ENCODE assay signal across 32 cellular contexts in the genomic region with DNA sequence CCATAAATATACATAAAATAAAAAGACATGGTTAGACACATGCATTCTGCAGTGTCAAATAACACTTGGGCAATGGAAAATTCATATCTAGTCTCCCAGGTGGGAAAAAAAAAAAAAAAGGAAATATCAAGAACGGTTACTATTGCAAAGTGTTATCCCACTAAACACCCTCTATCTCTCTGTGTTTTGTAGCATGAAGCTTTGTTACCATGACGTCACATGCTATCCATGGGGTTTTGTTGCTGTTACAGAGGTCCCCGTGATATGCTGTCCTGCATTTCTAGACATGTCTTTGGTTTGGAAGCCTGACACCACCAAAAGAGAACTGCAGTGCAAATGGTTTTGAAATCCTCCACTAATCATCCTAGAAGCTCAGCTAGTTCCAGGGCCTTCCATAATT. TPM values are rescaled to one million over a fixed set of nuclear protein-coding genes. Genes with fewer than 3 reads are reported as not detected.
"Had no signal": no experiment of that assay in that cellular context is flagged by ENCODE, and none has a peak within 500 bp of the region (broad histone marks: within the 10 kb centered on the region; RNA-seq: fewer than 3 reads in every experiment).

No MANE protein-coding gene starts in this region.

- H3K4me3 ChIP-seq: ovary, psoas muscle, skin epidermis, smooth muscle cell, spleen, stomach, thoracic aorta, tibial artery, transverse colon, upper lobe of right lung, uterus had no signal

- H3K36me3 ChIP-seq: neutrophil, ovary, spleen, stomach, thoracic aorta, tibial artery, transverse colon, upper lobe of right lung, uterus had no signal

- H3K9ac ChIP-seq: parathyroid adenoma had no signal

- H3K4me1 Mint-ChIP-seq: naive B cell; naive thymus-derived CD8-positive, alpha-beta T cell; stimulated activated memory B cell treated with anti-CD40 and anti-IgM and Interleukin-4, amounts not matched to agents 10 μg/mL and 1 μg/mL and 100 μg/mL, for 72 hours had no signal

- H3K4me2 ChIP-seq: smooth muscle cell had no signal

- H2AFZ ChIP-seq: parathyroid adenoma had no signal

- DNase-seq: naive B cell; naive thymus-derived CD8-positive, alpha-beta T cell; nephron progenitor cell; nucleus accumbens; ovary; posterior cingulate gyrus; psoas muscle; right cardiac atrium; spleen; stimulated activated CD4-positive, alpha-beta T cell treated with anti-CD3 and anti-CD28 coated beads, Interleukin-12 subunit alpha, Interleukin-12 subunit beta, amount 100 ng/mL, for 4 hours; stimulated activated CD4-positive, alpha-beta T cell treated with anti-CD3 and anti-CD28 coated beads, Interleukin-1b, Interleukin-23, amount 100 ng/mL, for 48 hours; stimulated activated CD4-positive, alpha-beta T cell treated with anti-CD3 and anti-CD28 coated beads, Interleukin-4, amount 100 ng/mL, for 1 hour; stimulated activated CD4-positive, alpha-beta T cell treated with anti-CD3 and anti-CD28 coated beads, Interleukin-4, amount 100 ng/mL, for 4 hours; stimulated activated CD8-positive, alpha-beta memory T cell treated with anti-CD3 and anti-CD28 coated beads, Interleukin-4, amount 100 ng/mL, for 48 hours; stimulated activated naive CD4-positive, alpha-beta T cell; stomach; tibial artery; transverse colon; upper lobe of right lung; uterus had no signal

- H3K4me3 Mint-ChIP-seq: naive B cell; naive thymus-derived CD8-positive, alpha-beta T cell; natural killer cell treated with Interleukin-12 subunit alpha and Interleukin-12 subunit beta and Interleukin-15 and Interleukin-18, amount 100 ng/mL, for 72 hours; nephron progenitor cell; neural crest cell; stimulated activated memory B cell treated with anti-CD40 and anti-IgM and Interleukin-4, amounts not matched to agents 10 μg/mL and 1 μg/mL and 100 μg/mL, for 72 hours; stimulated activated naive CD8-positive, alpha-beta T cell treated with anti-CD3 and anti-CD28 coated beads, Interleukin-15, Interleukin-2, amounts not matched to agents 100 ng/mL and 50 ng/mL, for 24 hours; type B pancreatic cell had no signal

- H3K9me3 Mint-ChIP-seq: natural killer cell treated with Interleukin-12 subunit alpha and Interleukin-12 subunit beta and Interleukin-15 and Interleukin-18, amount 100 ng/mL, for 72 hours; neural crest cell; stimulated activated naive CD8-positive, alpha-beta T cell treated with anti-CD3 and anti-CD28 coated beads, Interleukin-15, Interleukin-2, amounts not matched to agents 100 ng/mL and 50 ng/mL, for 24 hours had no signal

- H3K79me2 ChIP-seq: parathyroid adenoma had no signal

- H3K4me1 ChIP-seq: parathyroid adenoma, psoas muscle, uterus had no signal

- H3K27ac ChIP-seq: neutrophil, ovary, parathyroid adenoma, psoas muscle, skin epidermis, spleen, stomach, thoracic aorta, tibial artery, transverse colon, upper lobe of right lung, uterus had no signal

- H3K27me3 ChIP-seq: ovary, stomach, tibial artery, transverse colon, upper lobe of right lung, uterus had no signal

- H3K9me3 ChIP-seq: neutrophil, ovary, psoas muscle, spleen, stomach, thoracic aorta, tibial artery, transverse colon, upper lobe of right lung, uterus had no signal

- ATAC-seq: naive thymus-derived CD8-positive, alpha-beta T cell; natural killer cell treated with Interleukin-12 subunit alpha and Interleukin-12 subunit beta and Interleukin-15 and Interleukin-18, amount 100 ng/mL, for 72 hours; psoas muscle; right cardiac atrium; sciatic nerve; stimulated activated memory B cell treated with anti-CD40 and anti-IgM and Interleukin-4, amounts not matched to agents 10 μg/mL and 1 μg/mL and 100 μg/mL, for 72 hours; upper lobe of right lung had no signal

- H3K27ac Mint-ChIP-seq: naive B cell; naive thymus-derived CD8-positive, alpha-beta T cell; natural killer cell treated with Interleukin-12 subunit alpha and Interleukin-12 subunit beta and Interleukin-15 and Interleukin-18, amount 100 ng/mL, for 72 hours; nephron progenitor cell; progenitor cell of endocrine pancreas; stimulated activated memory B cell treated with anti-CD40 and anti-IgM and Interleukin-4, amounts not matched to agents 10 μg/mL and 1 μg/mL and 100 μg/mL, for 72 hours; stimulated activated naive CD8-positive, alpha-beta T cell treated with anti-CD3 and anti-CD28 coated beads, Interleukin-15, Interleukin-2, amounts not matched to agents 100 ng/mL and 50 ng/mL, for 24 hours; type B pancreatic cell had no signal

- H3K36me3 Mint-ChIP-seq: naive B cell; natural killer cell treated with Interleukin-12 subunit alpha and Interleukin-12 subunit beta and Interleukin-15 and Interleukin-18, amount 100 ng/mL, for 72 hours; stimulated activated memory B cell treated with anti-CD40 and anti-IgM and Interleukin-4, amounts not matched to agents 10 μg/mL and 1 μg/mL and 100 μg/mL, for 72 hours; type B pancreatic cell had no signal

RNA-seq across cellular contexts. Expression of gene TLR3, which starts 50.7 kb away (rescaled TPM):
- total RNA-seq: progenitor cell of endocrine pancreas had no signal
